ENCODE assay signal across 21 cellular contexts in genomic region chr13:36549126-36549702, GRCh38.
"Had no signal": no experiment of that assay in that cellular context is flagged by ENCODE, and none has a peak within 500 bp of the region (broad histone marks: within the 10 kb centered on the region; RNA-seq: fewer than 3 reads in every experiment).

No MANE protein-coding gene starts in this region.

- H3K27ac Mint-ChIP-seq: memory B cell; mesothelial cell of epicardium; natural killer cell treated with Interleukin-12 subunit alpha and Interleukin-12 subunit beta and Interleukin-15 and Interleukin-18, amount 100 ng/mL, for 72 hours; progenitor cell of endocrine pancreas had no signal

- H3K27me3 ChIP-seq: gastrocnemius medialis, left lung, pancreas, right lobe of liver, stomach had no signal

- H3K27ac ChIP-seq: dorsolateral prefrontal cortex, esophagus muscularis mucosa, gastrocnemius medialis, left lung, lower lobe of right lung, pancreas, right lobe of liver, stomach, thoracic aorta, transverse colon had no signal

- ATAC-seq: gastrocnemius medialis, left lung, lower lobe of right lung, right lobe of liver had no signal

- DNase-seq: cortex of kidney; dorsolateral prefrontal cortex; effector CD8-positive, alpha-beta T cell; gastrocnemius medialis; islet precursor cell; left lung; lower lobe of right lung; occipital lobe; pancreas; right lobe of liver; stimulated activated CD4-positive, alpha-beta T cell treated with anti-CD3 and anti-CD28 coated beads, Interleukin-4, amount 100 ng/mL, for 24 hours; stimulated activated naive CD4-positive, alpha-beta T cell; stomach; substantia nigra; transverse colon had no signal

- H3K9me3 ChIP-seq: esophagus muscularis mucosa, gastrocnemius medialis, left lung, lower lobe of right lung, pancreas, right lobe of liver, stomach, thoracic aorta, transverse colon had no signal

- H3K27me3 Mint-ChIP-seq: memory B cell; natural killer cell treated with Interleukin-12 subunit alpha and Interleukin-12 subunit beta and Interleukin-15 and Interleukin-18, amount 100 ng/mL, for 72 hours had no signal

- H3K36me3 ChIP-seq: esophagus muscularis mucosa, gastrocnemius medialis, left lung, lower lobe of right lung, pancreas, right lobe of liver, stomach, thoracic aorta, transverse colon had no signal

- H3K36me3 Mint-ChIP-seq: memory B cell, mesothelial cell of epicardium had no signal

- H3K9me3 Mint-ChIP-seq: memory B cell, mesothelial cell of epicardium had no signal

- H3K4me1 ChIP-seq: esophagus muscularis mucosa, gastrocnemius medialis, left lung, lower lobe of right lung, pancreas, right lobe of liver, stomach, transverse colon had no signal

- H3K4me3 ChIP-seq: dorsolateral prefrontal cortex, esophagus muscularis mucosa, gastrocnemius medialis, left lung, lower lobe of right lung, pancreas, right lobe of liver, stomach, thoracic aorta, transverse colon had no signal

- H3K4me3 Mint-ChIP-seq: memory B cell; mesothelial cell of epicardium; natural killer cell treated with Interleukin-12 subunit alpha and Interleukin-12 subunit beta and Interleukin-15 and Interleukin-18, amount 100 ng/mL, for 72 hours had no signal
